In the genomic region with DNA sequence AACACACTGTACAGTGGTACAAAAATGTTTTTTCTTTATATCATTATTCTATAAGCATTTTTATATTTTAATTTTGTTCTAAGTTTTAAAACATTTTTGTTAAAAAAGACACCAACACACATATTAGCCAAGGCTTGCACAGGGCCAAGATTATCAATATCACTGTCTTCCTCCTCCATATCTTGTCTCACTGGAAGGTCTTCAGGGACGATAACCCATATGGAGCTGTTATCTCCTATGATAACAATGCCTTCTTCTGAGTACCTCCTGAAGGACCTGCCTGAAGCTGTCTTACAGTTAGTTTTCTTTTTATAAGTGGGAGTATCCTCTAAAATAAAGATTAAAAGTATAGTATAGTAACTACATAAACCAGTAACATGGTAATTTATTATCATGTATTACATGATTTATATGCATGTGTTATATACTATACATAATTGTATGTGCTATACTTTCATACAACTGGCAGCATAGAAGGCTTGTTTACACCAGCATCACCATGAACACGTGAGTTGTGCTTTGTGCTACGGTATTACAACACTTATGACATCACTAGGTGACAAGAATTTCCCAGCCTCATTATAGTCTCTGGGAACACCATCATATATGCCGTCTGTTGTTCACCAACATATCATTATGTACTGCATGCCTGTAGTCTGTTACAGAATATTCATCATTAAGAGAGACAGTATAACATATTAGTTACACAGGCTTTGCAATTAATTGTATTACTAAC, we compare ENCODE assay signal across 17 cellular contexts.
"Had no signal": no experiment of that assay in that cellular context is flagged by ENCODE, and none has a peak within 500 bp of the region (broad histone marks: within the 10 kb centered on the region; RNA-seq: fewer than 3 reads in every experiment).

No MANE protein-coding gene starts in this region.

- DNase-seq: activated CD4-positive, alpha-beta T cell treated with anti-CD3 and anti-CD28 coated beads, Interleukin-2, amount 10 ng/mL, durations not matched to agents 7 days and 5 days; activated CD4-positive, CD25-positive, alpha-beta regulatory T cell; activated CD8-positive, alpha-beta memory T cell treated with anti-CD3 and anti-CD28 coated beads, Interleukin-2, amount 50 U/mL, for 4 hours; activated naive CD4-positive, alpha-beta T cell treated with anti-CD3 and anti-CD28 coated beads, Interleukin-2, amount 10 ng/mL, durations not matched to agents 7 days and 5 days; activated T-cell treated with anti-CD3 and anti-CD28 coated beads, Interleukin-2, amount 50 U/mL, for 4 hours; effector memory CD8-positive, alpha-beta T cell; head of caudate nucleus; left lung; nephron progenitor cell; nucleus accumbens; posterior cingulate gyrus; retina; stimulated activated CD4-positive, alpha-beta T cell treated with anti-CD3 and anti-CD28 coated beads, Interleukin-12 subunit alpha, Interleukin-12 subunit beta, amount 100 ng/mL, for 4 hours; stimulated activated CD4-positive, alpha-beta T cell treated with anti-CD3 and anti-CD28 coated beads, Interleukin-1b, Interleukin-23, amount 100 ng/mL, for 48 hours; uterus had no signal

- H3K27me3 ChIP-seq: ascending aorta, left lung, tibial nerve, uterus had no signal

- H3K4me3 ChIP-seq: ascending aorta, left lung, tibial nerve, uterus had no signal

- H3K4me1 ChIP-seq: ascending aorta, uterus had no signal

- H3K9me3 ChIP-seq: ascending aorta, left lung, tibial nerve, uterus had no signal

- H3K27ac ChIP-seq: ascending aorta, left lung, tibial nerve, uterus had no signal

- H3K36me3 ChIP-seq: ascending aorta, left lung, uterus had no signal
